10 cellular contexts compared by ENCODE assay signal in genomic region chr20:47438464-47439381, GRCh38.
DNase-seq lines count a peak whose midpoint lies in the region; ATAC-seq and TF ChIP-seq lines count a peak whose summit lies in the region.
"Had no signal": no experiment of that assay in that cellular context is flagged by ENCODE, and none has a peak within 500 bp of the region (broad histone marks: within the 10 kb centered on the region; RNA-seq: fewer than 3 reads in every experiment).

No MANE protein-coding gene starts in this region.

- H3K9ac ChIP-seq in Karpas-422 (ENCODE audit: low read length), result peak overlapping the region; percentile 28; the same call in 1 of the 2 replicates
- no peak overlapping the region for H3K9ac ChIP-seq in endodermal cell (ENCODE audit: extremely low read depth, low read length, poor library complexity, severe bottlenecking)

- H3K4me3 Mint-ChIP-seq in endodermal cell, result no peak overlapping the region

- peak overlapping the region in 1 of 2 donors; percentile 23 for H3K27ac Mint-ChIP-seq in activated naive CD4-positive, alpha-beta T cell treated with anti-CD3 and anti-CD28 coated beads, Interleukin-2, amount 50 U/mL, for 72 hours
- H3K27ac Mint-ChIP-seq in endodermal cell, result no peak overlapping the region

- peaks cover 5% of the 10 kb centered on the region for H3K4me1 Mint-ChIP-seq in endodermal cell

- H3K9me3 Mint-ChIP-seq in activated naive CD4-positive, alpha-beta T cell treated with anti-CD3 and anti-CD28 coated beads, Interleukin-2, amount 50 U/mL, for 72 hours, result no peaks in the 10 kb centered on the region
- H3K9me3 Mint-ChIP-seq in endodermal cell, result no peaks in the 10 kb centered on the region

- H3K36me3 ChIP-seq in Karpas-422 (ENCODE audit: insufficient read depth, low read length) (no peaks in the 10 kb centered on the region), esophagus (ENCODE audit: control insufficient read depth in 2 of 2, insufficient read depth in 2 of 2, low read length in 1 of 2) (no peaks in the 10 kb centered on the region), transverse colon (no peaks in the 10 kb centered on the region), endodermal cell (ENCODE audit: control insufficient read depth, insufficient read depth, low read length) (no peaks in the 10 kb centered on the region)
- H3K36me3 ChIP-seq: adrenal gland had no signal

- H2AFZ ChIP-seq in Karpas-422 (ENCODE audit: low read length), result peak overlapping the region; percentile 99

- DNase-seq in activated naive CD4-positive, alpha-beta T cell treated with anti-CD3 and anti-CD28 coated beads, Interleukin-2, amount 50 U/mL, for 72 hours (ENCODE audit: low spot score in 2 of 2), result no peak
- no peak for DNase-seq in activated naive CD4-positive, alpha-beta T cell (lab: John Stamatoyannopoulos, UW)
- DNase-seq in Karpas-422, result peak; percentile 56
- DNase-seq in transverse colon, result peak; percentile 30
- no peak for DNase-seq in endodermal cell
- no peak for DNase-seq in NCI-H2081 treated with DMSO at 0.1 percent for 48 hours (lab: John Stamatoyannopoulos, UW)

- H3K4me2 ChIP-seq in Karpas-422 (ENCODE audit: low read depth, low read length, poor library complexity, severe bottlenecking), result peak overlapping the region; percentile 59

- WGBS in esophagus, 2 donors, result 62 to 64% methylated on average over 17 to 18 of the region's 18 CpGs
- WGBS in transverse colon (ENCODE audit: low coverage in 1 of 2), 2 donors, result 56 to 61% methylated on average over 7 to 18 of the region's 18 CpGs
- WGBS in endodermal cell (ENCODE audit: insufficient coverage in 1 of 2, insufficient read length in 1 of 2), 2 experiments, result 93% methylated on average over 13 to 18 of the region's 18 CpGs

- no peaks in the 10 kb centered on the region for H3K36me3 Mint-ChIP-seq in activated naive CD4-positive, alpha-beta T cell treated with anti-CD3 and anti-CD28 coated beads, Interleukin-2, amount 50 U/mL, for 72 hours
- no peaks in the 10 kb centered on the region for H3K36me3 Mint-ChIP-seq in endodermal cell (ENCODE audit: low read depth)

- H3K79me2 ChIP-seq in Karpas-422 (ENCODE audit: low read length), result no peaks in the 10 kb centered on the region

- H3K4me3 ChIP-seq in Karpas-422 (ENCODE audit: low read length) (peak overlapping the region; percentile 45; the same call in 1 of the 2 replicates), esophagus (ENCODE audit: low read depth in 1 of 2, low read length in 2 of 2) (no peak overlapping the region), transverse colon (no peak overlapping the region), endodermal cell (ENCODE audit: low read length) (no peak overlapping the region)
- H3K4me3 ChIP-seq: adrenal gland had no signal

- no peaks in the 10 kb centered on the region for H3K9me2 ChIP-seq in Karpas-422 (replicated peaks; ENCODE audit: insufficient read depth, low read length)

- H3K4me1 ChIP-seq in Karpas-422 (ENCODE audit: low read length) (peaks cover 40% of the 10 kb centered on the region), esophagus (ENCODE audit: control insufficient read depth in 2 of 2, insufficient read depth in 2 of 2, low read length in 1 of 2) (peaks cover 0 to 3% of the 10 kb centered on the region in 2 donors), transverse colon (no peaks in the 10 kb centered on the region), endodermal cell (ENCODE audit: control insufficient read depth, insufficient read depth, low read length) (no peaks in the 10 kb centered on the region)
- H3K4me1 ChIP-seq: adrenal gland had no signal

- TF ChIP-seq EP300 in transverse colon (IDR thresholded peaks at IDR 0.05; ENCODE audit: low read depth), result no peak

- no peak overlapping the region for H3K27ac ChIP-seq in Karpas-422 (ENCODE audit: low read length)
- peak overlapping the region; percentile 11 to 27 for H3K27ac ChIP-seq in esophagus (ENCODE audit: low read depth in 2 of 2, low read length in 1 of 2)
- H3K27ac ChIP-seq in transverse colon, result peak overlapping the region in 3 of 4 donors; percentile 0 to 37 (median 13)
- H3K27ac ChIP-seq in endodermal cell (ENCODE audit: low read depth, low read length), result no peak overlapping the region
- H3K27ac ChIP-seq: adrenal gland, C4-2B had no signal

- no peaks in the 10 kb centered on the region for H3K9me3 ChIP-seq in Karpas-422 (ENCODE audit: low read length)
- H3K9me3 ChIP-seq in esophagus (ENCODE audit: control insufficient read depth in 2 of 2, insufficient read depth in 1 of 2, low read depth in 1 of 2, low read length in 1 of 2), result no peaks in the 10 kb centered on the region
- H3K9me3 ChIP-seq in transverse colon, result no peaks in the 10 kb centered on the region
- H3K9me3 ChIP-seq in endodermal cell (ENCODE audit: control insufficient read depth, low read length), result no peaks in the 10 kb centered on the region
- H3K9me3 ChIP-seq: adrenal gland had no signal

- no peaks in the 10 kb centered on the region for H3K27me3 ChIP-seq in Karpas-422 (ENCODE audit: low read length)
- no peaks in the 10 kb centered on the region for H3K27me3 ChIP-seq in esophagus (ENCODE audit: control insufficient read depth in 1 of 2, insufficient read depth in 2 of 2, low read length in 2 of 2)
- H3K27me3 ChIP-seq in transverse colon, result no peaks in the 10 kb centered on the region
- H3K27me3 ChIP-seq in endodermal cell (ENCODE audit: control insufficient read depth, insufficient read depth, low read length, poor library complexity, severe bottlenecking), result no peaks in the 10 kb centered on the region
- H3K27me3 ChIP-seq: adrenal gland had no signal

- no peak for TF ChIP-seq CTCF in transverse colon (IDR thresholded peaks at IDR 0.05)
- TF ChIP-seq CTCF in endodermal cell (conservative IDR thresholded peaks at IDR 0.05), result no peak

- ATAC-seq in activated naive CD4-positive, alpha-beta T cell treated with anti-CD3 and anti-CD28 coated beads, Interleukin-2, amount 50 U/mL, for 72 hours, result peak; percentile 37 to 50
- no peak for ATAC-seq in GM21576 (IDR thresholded peaks at IDR 0.05; ENCODE audit: unreplicated experiment)

- in situ Hi-C loops in transverse colon (cut with MboI; ENCODE audit: low pct_ligation_motif_present in 1 of 4, low pct_unique_long_range_greater_than_20kb in 1 of 4, low sequenced_read_pairs in 3 of 4), result no loop called here

- intact Hi-C loops in transverse colon (cut with DNase I; ENCODE audit: low total_unique reads), result no loop called here

- TF ChIP-seq POLR2A in transverse colon (IDR thresholded peaks at IDR 0.05), result no peak

- no peaks in the 10 kb centered on the region for H4K20me1 ChIP-seq in Karpas-422 (ENCODE audit: insufficient read depth, low read depth, low read length)

- H3K27me3 Mint-ChIP-seq in endodermal cell (ENCODE audit: insufficient read depth), result no peaks in the 10 kb centered on the region

Comparison
In these comparisons a context has a peak if more than half of its experiments do, and no peak if none do; other contexts are left out.
1. DNase-seq: peak in Karpas-422 (single experiment) and transverse colon (single experiment); none in activated naive CD4-positive, alpha-beta T cell treated with anti-CD3 and anti-CD28 coated beads, Interleukin-2, amount 50 U/mL, for 72 hours (0 of 2), activated naive CD4-positive, alpha-beta T cell (0 of 4), endodermal cell (single experiment) and NCI-H2081 treated with DMSO at 0.1 percent for 48 hours (single experiment).
2. H3K27ac ChIP-seq: peak in esophagus (2 of 2) and transverse colon (3 of 4); none in Karpas-422 (single experiment) and endodermal cell (single experiment).